Comparison of ENCODE assay signal across 24 cellular contexts in genomic region chr10:102327641-102328040, GRCh38.
"Had no signal": no experiment of that assay in that cellular context is flagged by ENCODE, and none has a peak within 500 bp of the region (broad histone marks: within the 10 kb centered on the region; RNA-seq: fewer than 3 reads in every experiment).

No MANE protein-coding gene starts in this region.

- H3K9me3 ChIP-seq: adrenal gland, ascending aorta, breast epithelium, colonic mucosa, esophagus muscularis mucosa, gastroesophageal sphincter, heart left ventricle, lower lobe of right lung, neutrophil, ovary, stomach, suprapubic skin, tibial nerve had no signal

- H3K4me1 ChIP-seq: ascending aorta, breast epithelium, colonic mucosa had no signal

- DNase-seq: activated T-cell treated with anti-CD3 and anti-CD28 coated beads, Interleukin-2, amount 50 U/mL, for 1 hour; adrenal gland; colonic mucosa; dorsolateral prefrontal cortex; heart left ventricle; lower lobe of right lung; natural killer cell; ovary; stimulated activated CD4-positive, alpha-beta T cell treated with anti-CD3 and anti-CD28 coated beads, Interleukin-12 subunit alpha, Interleukin-12 subunit beta, amount 100 ng/mL, for 4 hours; stimulated activated CD4-positive, alpha-beta T cell treated with anti-CD3 and anti-CD28 coated beads, Interleukin-4, amount 100 ng/mL, for 4 hours; stomach had no signal

- H3K27me3 Mint-ChIP-seq: activated naive CD8-positive, alpha-beta T cell; activated T-helper 17 cell treated with anti-CD3 and anti-CD28 coated beads, Interleukin-2, amount 50 U/mL, for 72 hours had no signal

- H3K4me3 ChIP-seq: adrenal gland, ascending aorta, breast epithelium, colonic mucosa, dorsolateral prefrontal cortex, esophagus muscularis mucosa, gastroesophageal sphincter, heart left ventricle, lower lobe of right lung, ovary, stomach, suprapubic skin, tibial nerve had no signal

- H3K9me3 Mint-ChIP-seq: activated T-helper 17 cell treated with anti-CD3 and anti-CD28 coated beads, Interleukin-2, amount 50 U/mL, for 72 hours; natural killer cell; T-helper 2 cell treated with Interferon-gamma antibody and Interleukin-4, amounts not matched to agents 5 μg/mL and 100 μg/mL, for 36 hours had no signal

- H3K4me3 Mint-ChIP-seq: activated naive CD8-positive, alpha-beta T cell; activated T-helper 17 cell treated with anti-CD3 and anti-CD28 coated beads, Interleukin-2, amount 50 U/mL, for 72 hours; natural killer cell; T-helper 2 cell treated with Interferon-gamma antibody and Interleukin-4, amounts not matched to agents 5 μg/mL and 100 μg/mL, for 36 hours had no signal

- H3K27ac Mint-ChIP-seq: activated naive CD8-positive, alpha-beta T cell; activated T-helper 17 cell treated with anti-CD3 and anti-CD28 coated beads, Interleukin-2, amount 50 U/mL, for 72 hours; natural killer cell; T-helper 2 cell treated with Interferon-gamma antibody and Interleukin-4, amounts not matched to agents 5 μg/mL and 100 μg/mL, for 36 hours had no signal

- H3K27me3 ChIP-seq: adrenal gland, ascending aorta, breast epithelium, colonic mucosa, dorsolateral prefrontal cortex, esophagus muscularis mucosa, gastroesophageal sphincter, heart left ventricle, neutrophil, ovary, stomach, suprapubic skin, tibial nerve had no signal

- H3K36me3 Mint-ChIP-seq: activated naive CD8-positive, alpha-beta T cell; natural killer cell had no signal

- ATAC-seq: activated CD4-positive, CD25-positive, alpha-beta regulatory T cell treated with anti-CD3 and anti-CD28 coated beads, Interleukin-2, amount 50 U/mL, for 24 hours; activated T-helper 17 cell treated with anti-CD3 and anti-CD28 coated beads, Interleukin-2, amount 50 U/mL, for 72 hours; gastroesophageal sphincter; lower lobe of right lung; natural killer cell; SK-N-SH treated with all-trans-retinoic acid at 6 μM for 48 hours had no signal

- H3K36me3 ChIP-seq: adrenal gland, breast epithelium, colonic mucosa, ovary, suprapubic skin, tibial nerve had no signal

- H3K27ac ChIP-seq: adrenal gland, ascending aorta, breast epithelium, colonic mucosa, esophagus muscularis mucosa, gastroesophageal sphincter, lower lobe of right lung, neutrophil, ovary, stomach, suprapubic skin, tibial nerve, VCaP had no signal
